In genomic region chr10:101221479-101222246, GRCh38 we compare ENCODE assay signal across 24 cellular contexts. TPM values are rescaled to one million over a fixed set of nuclear protein-coding genes. Genes with fewer than 3 reads are reported as not detected.
DNase-seq lines count a peak whose midpoint lies in the region; ATAC-seq, FAIRE-seq and TF ChIP-seq lines count a peak whose summit lies in the region.
"Had no signal": no experiment of that assay in that cellular context is flagged by ENCODE, and none has a peak within 500 bp of the region (broad histone marks: within the 10 kb centered on the region; RNA-seq: fewer than 3 reads in every experiment).

No MANE protein-coding gene starts in this region.

- H4K20me1 ChIP-seq in keratinocyte (ENCODE audit: control insufficient read depth, extremely low read depth, insufficient read depth, low read length) = no peaks in the 10 kb centered on the region

- no peaks in the 10 kb centered on the region for H3K79me2 ChIP-seq in keratinocyte (ENCODE audit: control insufficient read depth, insufficient read depth, low read length)

- no peaks in the 10 kb centered on the region for H3K9me3 Mint-ChIP-seq in CD4-positive, alpha-beta T cell
- H3K9me3 Mint-ChIP-seq: stimulated activated naive B cell treated with anti-CD40 and anti-IgM and Interleukin-4, amounts not matched to agents 10 μg/mL and 1 μg/mL and 100 μg/mL, for 72 hours had no signal

- POLR2A ChIA-PET in CD4-positive, alpha-beta T cell (lab: Charles Lee) = no interaction called here

- 18% methylated on average over 9 of the region's 9 CpGs for WGBS in right lobe of liver (ENCODE audit: insufficient coverage, low coverage, low lambda C conversion rate, missing lambda C conversion rate)

- no peak overlapping the region for H3K27ac ChIP-seq in CD4-positive, alpha-beta T cell (ENCODE audit: low read depth, low read length)
- no peak overlapping the region for H3K27ac ChIP-seq in RWPE2 (ENCODE audit: poor library complexity, severe bottlenecking)
- H3K27ac ChIP-seq in keratinocyte (ENCODE audit: control insufficient read depth, insufficient read depth, low read length) = no peak overlapping the region
- H3K27ac ChIP-seq in right lobe of liver = no peak overlapping the region
- H3K27ac ChIP-seq: BLaER1 treated with 17β-estradiol and CSF1 and Interleukin-3, amounts not matched to agents 10 nM and 100 nM; spleen; transverse colon had no signal

- H3K4me3 ChIP-seq in RWPE2 (ENCODE audit: severe bottlenecking) (no peak overlapping the region), keratinocyte (ENCODE audit: control insufficient read depth in 2 of 3, extremely low read depth in 1 of 3, insufficient read depth in 2 of 3, low read depth in 1 of 3, low read length in 3 of 3) (peak overlapping the region in 1 of 3 experiments; percentile 15), right lobe of liver (no peak overlapping the region)

- intact Hi-C loops in CD4-positive, alpha-beta T cell (cut with DNase I, micrococcal nuclease) = no loop called here
- intact Hi-C loops in right lobe of liver (cut with DNase I) = no loop called here

- no peaks in the 10 kb centered on the region for H3K36me3 Mint-ChIP-seq in CD4-positive, alpha-beta T cell (ENCODE audit: low read depth)

- H3K36me3 ChIP-seq in RWPE2 (ENCODE audit: low read depth) (no peaks in the 10 kb centered on the region), keratinocyte (ENCODE audit: control insufficient read depth in 2 of 2, extremely low read depth in 1 of 2, insufficient read depth in 2 of 2, low read length in 2 of 2) (no peaks in the 10 kb centered on the region), right lobe of liver (no peaks in the 10 kb centered on the region)
- H3K36me3 ChIP-seq: BLaER1 treated with 17β-estradiol and CSF1 and Interleukin-3, amounts not matched to agents 10 nM and 100 nM; gastrocnemius medialis; spleen; transverse colon had no signal

- H3K9me1 ChIP-seq in keratinocyte (ENCODE audit: control insufficient read depth, extremely low read depth, insufficient read depth, low read length) = no peaks in the 10 kb centered on the region

- DNase-seq in NCI-H2171 treated with DMSO at 0.1 percent for 48 hours (lab: John Stamatoyannopoulos, UW) (peak; percentile 32), NCI-H2171 (lab: John Stamatoyannopoulos, UW) (no peak), RWPE2 (ENCODE audit: low spot score) (no peak), keratinocyte (ENCODE audit: low read depth, low spot score) (peak; percentile 63), right lobe of liver (no peak), SK-N-DZ (ENCODE audit: low spot score) (no peak), GDM1 (lab: John Stamatoyannopoulos, UW) (no peak)
- no peak for DNase-seq in CD4-positive, alpha-beta T cell
- DNase-seq: activated CD4-positive, CD25-positive, alpha-beta regulatory T cell treated with anti-CD3 and anti-CD28 coated beads, Interleukin-2, amount 50 U/mL, for 72 hours; DMS153; gastrocnemius medialis; KG1; NCI-H1105 treated with DMSO at 0.1 percent for 48 hours; NCI-H345; NK-92 treated with Interleukin-12 subunit alpha and Interleukin-12 subunit beta, amount 100 ng/mL, for 24 hours; spleen; stimulated activated naive B cell treated with anti-CD40 and anti-IgM and Interleukin-4, amounts not matched to agents 10 μg/mL and 1 μg/mL and 100 μg/mL, for 72 hours; transverse colon had no signal

- H3K4me3 Mint-ChIP-seq in CD4-positive, alpha-beta T cell = peak overlapping the region; percentile 38

- TF ChIP-seq POLR2A in right lobe of liver (IDR thresholded peaks at IDR 0.05) = no peak

- dilution Hi-C loops in keratinocyte (cut with MboI; ENCODE audit: extremely low pct_ligation_motif_present, low sequenced_read_pairs) = no loop called here

- no peak overlapping the region for H3K27ac Mint-ChIP-seq in CD4-positive, alpha-beta T cell
- H3K27ac Mint-ChIP-seq: progenitor cell of endocrine pancreas had no signal

- H3K4me1 ChIP-seq in RWPE2 (ENCODE audit: insufficient read depth, poor library complexity, severe bottlenecking) (peaks cover 3% of the 10 kb centered on the region), keratinocyte (ENCODE audit: control insufficient read depth, extremely low read depth, insufficient read depth, low read length) (peaks cover 38% of the 10 kb centered on the region), right lobe of liver (peaks cover 0 to 33% (median 4%) of the 10 kb centered on the region in 4 donors)

- no peak overlapping the region for H3K9ac ChIP-seq in keratinocyte (ENCODE audit: control insufficient read depth, extremely low read depth, insufficient read depth, low read length)
- H3K9ac ChIP-seq: BLaER1 treated with 17β-estradiol and CSF1 and Interleukin-3, amounts not matched to agents 10 nM and 100 nM had no signal

- ATAC-seq in CD4-positive, alpha-beta T cell (ENCODE audit: poor library complexity) = no peak
- peak; percentile 63 for ATAC-seq in RWPE2 (ENCODE audit: low read depth)
- no peak for ATAC-seq in right lobe of liver
- ATAC-seq: gastrocnemius medialis had no signal

- H3K4me2 ChIP-seq in keratinocyte (ENCODE audit: control insufficient read depth, extremely low read depth, insufficient read depth, low read depth, low read length) = peak overlapping the region; percentile 65

- no peak for TF ChIP-seq CTCF in CD4-positive, alpha-beta T cell (IDR thresholded peaks at IDR 0.05)
- no peak for TF ChIP-seq CTCF in RWPE2 (IDR thresholded peaks at IDR 0.05; ENCODE audit: poor library complexity, severe bottlenecking)
- no peak for TF ChIP-seq CTCF in keratinocyte (optimal IDR thresholded peaks at IDR 0.05 in 1 of 3, IDR thresholded peaks at IDR 0.05 in 1 of 3, conservative IDR thresholded peaks at IDR 0.05 in 1 of 3; ENCODE audit: extremely low read depth in 1 of 3, insufficient read depth in 2 of 3, low read length in 3 of 3)
- no peak for TF ChIP-seq CTCF in right lobe of liver (IDR thresholded peaks at IDR 0.05)

- peak overlapping the region; percentile 20 for H2AFZ ChIP-seq in keratinocyte (ENCODE audit: control insufficient read depth, low read length)

- CTCF ChIA-PET in CD4-positive, alpha-beta T cell (lab: Charles Lee) = no interaction called here

- peaks cover 99% of the 10 kb centered on the region for H3K27me3 ChIP-seq in CD4-positive, alpha-beta T cell (ENCODE audit: control insufficient read depth, insufficient read depth, low read length)
- H3K27me3 ChIP-seq in RWPE2 (ENCODE audit: insufficient read depth, poor library complexity, severe bottlenecking) (peaks cover 100% of the 10 kb centered on the region), keratinocyte (ENCODE audit: control insufficient read depth, extremely low read depth, insufficient read depth, low read length) (peaks cover 93% of the 10 kb centered on the region), right lobe of liver (peaks cover 49 to 68% of the 10 kb centered on the region in 2 donors)

- FAIRE-seq in keratinocyte (lab: Jason Lieb, UNC) = peak; percentile 98
- FAIRE-seq: endometrium had no signal

- H3K27me3 Mint-ChIP-seq in CD4-positive, alpha-beta T cell = peaks cover 96% of the 10 kb centered on the region

- peaks cover 51% of the 10 kb centered on the region for H3K4me1 Mint-ChIP-seq in CD4-positive, alpha-beta T cell (ENCODE audit: low read depth)

- H3K9me3 ChIP-seq in CD4-positive, alpha-beta T cell (ENCODE audit: control insufficient read depth, low read length) = no peaks in the 10 kb centered on the region
- H3K9me3 ChIP-seq in RWPE2 (ENCODE audit: severe bottlenecking) (no peaks in the 10 kb centered on the region), keratinocyte (ENCODE audit: control insufficient read depth, low read depth, low read length) (no peaks in the 10 kb centered on the region), right lobe of liver (no peaks in the 10 kb centered on the region)
- H3K9me3 ChIP-seq: gastrocnemius medialis, transverse colon had no signal

RNA-seq across cellular contexts. Expression of gene LBX1, which starts 7.6 kb away (rescaled TPM):
- not detected for total RNA-seq in CD4-positive, alpha-beta T cell
- not detected in 3 replicates for polyA plus RNA-seq in keratinocyte
- polyA plus RNA-seq in keratinocyte (2011; ENCODE audit: low read depth) = not detected
- not detected in 2 replicates for polyA plus RNA-seq in keratinocyte (2011; cell fraction: cytosol; rRNA removed)
- polyA plus RNA-seq in keratinocyte (2011; cell fraction: nucleus; rRNA removed) = not detected in 2 replicates
- polyA plus RNA-seq in keratinocyte (2012; ENCODE audit: low replicate concordance) = not detected in 2 replicates
- not detected in 3 replicates for polyA minus RNA-seq in keratinocyte
- polyA minus RNA-seq in keratinocyte (2011; cell fraction: cytosol; rRNA and poly(A)+ RNA removed) = not detected
- polyA minus RNA-seq in keratinocyte (2011; cell fraction: nucleus; rRNA and poly(A)+ RNA removed) = not detected in 2 replicates
- not detected for total RNA-seq in right lobe of liver
- polyA plus RNA-seq in SK-N-DZ (2014; cell fraction: cytosol; rRNA removed) = not detected in 2 replicates
- polyA plus RNA-seq in SK-N-DZ (2014; cell fraction: nucleus; rRNA removed) = not detected in 2 replicates
- total RNA-seq: liver; progenitor cell of endocrine pancreas; RPMI7951; spleen; T-helper 1 cell treated with Interleukin-12 subunit alpha and Interleukin-12 subunit beta and Interleukin-4 antibody, amounts not matched to agents 30 ng/mL and 1 ng/mL, for 36 hours; transverse colon had no signal
- polyA plus RNA-seq: liver, spleen had no signal

Comparison
In these comparisons a context has a peak if more than half of its experiments do, and no peak if none do; other contexts are left out.
1. DNase-seq: peak in NCI-H2171 treated with DMSO at 0.1 percent for 48 hours (single experiment) and keratinocyte (single experiment); none in NCI-H2171 (single experiment), CD4-positive, alpha-beta T cell (0 of 10), RWPE2 (single experiment), right lobe of liver (0 of 3), SK-N-DZ (single experiment) and GDM1 (single experiment).